Comparison of ENCODE assay signal across 17 cellular contexts in the genomic region with DNA sequence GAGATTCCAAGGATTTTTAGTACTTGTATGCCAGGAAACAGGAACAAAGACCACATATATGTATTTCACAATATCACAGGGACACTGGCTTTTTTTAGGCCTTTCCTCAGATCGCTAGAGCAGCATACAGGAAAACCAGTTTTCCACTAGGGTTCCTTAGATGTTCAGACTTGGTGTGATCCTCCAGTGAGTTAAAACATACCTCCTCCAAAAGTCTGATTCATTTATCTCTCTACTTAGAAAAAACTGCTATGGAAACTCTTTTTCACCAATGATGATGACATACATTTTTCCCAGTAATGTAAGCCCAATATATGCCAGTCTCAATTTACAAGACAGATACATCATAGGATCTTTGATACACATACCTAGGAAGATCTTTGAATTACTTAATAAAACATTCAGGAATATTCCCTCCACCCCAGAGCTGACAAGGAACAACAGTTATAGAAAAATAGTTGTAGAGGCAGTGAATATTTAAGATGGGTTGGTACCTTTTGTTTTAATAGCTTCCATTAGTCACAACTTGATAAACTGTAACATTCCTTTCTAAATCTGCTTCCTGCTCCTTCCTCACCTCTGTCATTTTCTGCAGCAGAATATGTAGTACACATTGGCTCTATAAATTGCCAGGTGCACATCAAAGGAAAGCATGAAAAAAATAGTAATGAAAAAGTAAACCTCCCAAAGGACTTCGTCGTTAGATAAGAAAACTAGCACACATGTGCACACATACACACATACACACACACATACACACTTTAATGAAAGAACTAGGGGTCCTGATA. TPM values are rescaled to one million over a fixed set of nuclear protein-coding genes. Genes with fewer than 3 reads are reported as not detected.
DNase-seq lines count a peak whose midpoint lies in the region; ATAC-seq and TF ChIP-seq lines count a peak whose summit lies in the region.
"Had no signal": no experiment of that assay in that cellular context is flagged by ENCODE, and none has a peak within 500 bp of the region (broad histone marks: within the 10 kb centered on the region; RNA-seq: fewer than 3 reads in every experiment).

No MANE protein-coding gene starts in this region.

- H3K27me3 ChIP-seq in DND-41 (ENCODE audit: insufficient read depth, low read length, poor library complexity) (no peaks in the 10 kb centered on the region), mammary epithelial cell (ENCODE audit: insufficient read depth, low read length) (no peaks in the 10 kb centered on the region), esophagus muscularis mucosa (no peaks in the 10 kb centered on the region)
- H3K27me3 ChIP-seq: gastroesophageal sphincter, transverse colon had no signal

- WGBS in mammary epithelial cell (ENCODE audit: low coverage, missing lambda C conversion rate): 92% methylated on average over 3 of the region's 3 CpGs
- WGBS in esophagus muscularis mucosa: 67% methylated on average over 3 of the region's 3 CpGs

- TF ChIP-seq POLR2A in esophagus muscularis mucosa (IDR thresholded peaks at IDR 0.05; ENCODE audit: low read depth): no peak

- H4K20me1 ChIP-seq in DND-41 (ENCODE audit: insufficient read depth, low read length) (peaks cover 18% of the 10 kb centered on the region; the same call in 1 of the 2 replicates), mammary epithelial cell (ENCODE audit: insufficient read depth, low read length) (no peaks in the 10 kb centered on the region)

- TF ChIP-seq CTCF in DND-41 (IDR thresholded peaks at IDR 0.05; ENCODE audit: borderline replicate concordance, extremely low read depth, low read length, poor library complexity, severe bottlenecking) (no peak), mammary epithelial cell (conservative IDR thresholded peaks at IDR 0.05 in 1 of 2, IDR thresholded peaks at IDR 0.05 in 1 of 2; ENCODE audit: extremely low read depth in 1 of 2, insufficient read depth in 1 of 2, low read depth in 1 of 2, low read length in 2 of 2) (no peak), esophagus muscularis mucosa (IDR thresholded peaks at IDR 0.05) (no peak)

- dilution Hi-C loops in mammary epithelial cell (cut with HindIII; ENCODE audit: low sequenced_read_pairs): no loop called here

- CTCF ChIA-PET in mammary epithelial cell (lab: Charles Lee; ENCODE audit: low non-redundant PET): no interaction called here

- H3K9me3 ChIP-seq in DND-41 (ENCODE audit: insufficient read depth, low read length, severe bottlenecking) (no peaks in the 10 kb centered on the region), mammary epithelial cell (replicated peaks; ENCODE audit: insufficient read depth, low read length) (no peaks in the 10 kb centered on the region), esophagus muscularis mucosa (no peaks in the 10 kb centered on the region)
- H3K9me3 ChIP-seq: gastroesophageal sphincter, transverse colon had no signal

- peak; percentile 48; the same call in 2 of the 3 replicates for ATAC-seq in DND-41 (ENCODE audit: insufficient read depth, low read depth)
- ATAC-seq in HG03469 (IDR thresholded peaks at IDR 0.05; ENCODE audit: unreplicated experiment): no peak
- ATAC-seq: gastroesophageal sphincter, left lobe of liver had no signal

- no peak overlapping the region for H3K4me3 ChIP-seq in DND-41 (ENCODE audit: low read depth in 1 of 2, low read length in 2 of 2)
- H3K4me3 ChIP-seq in Jurkat, Clone E6-1 (ENCODE audit: low read length): no peak overlapping the region
- no peak overlapping the region for H3K4me3 ChIP-seq in mammary epithelial cell (replicated peaks in 1 of 3; ENCODE audit: insufficient read depth in 1 of 3, low read depth in 2 of 3, low read length in 3 of 3)
- H3K4me3 ChIP-seq in esophagus muscularis mucosa: no peak overlapping the region
- H3K4me3 ChIP-seq: coronary artery, gastroesophageal sphincter, transverse colon had no signal

- H3K4me2 ChIP-seq in DND-41 (ENCODE audit: insufficient read depth, low read length) (no peak overlapping the region), mammary epithelial cell (ENCODE audit: insufficient read depth, low read depth, low read length) (peak overlapping the region; percentile 60)

- BruUV-seq in mammary epithelial cell (replicated peaks; lab: Mats Ljungman, UMichigan): no TSS peak

- no peaks in the 10 kb centered on the region for H3K4me1 ChIP-seq in DND-41 (ENCODE audit: insufficient read depth, low read length)
- H3K4me1 ChIP-seq in mammary epithelial cell (ENCODE audit: insufficient read depth, low read length): peaks cover 18% of the 10 kb centered on the region
- no peaks in the 10 kb centered on the region for H3K4me1 ChIP-seq in esophagus muscularis mucosa
- H3K4me1 ChIP-seq: gastroesophageal sphincter, transverse colon had no signal

- TF ChIP-seq EP300 in esophagus muscularis mucosa (IDR thresholded peaks at IDR 0.05): no peak

- H3K9ac ChIP-seq in DND-41 (ENCODE audit: low read depth, low read length) (no peak overlapping the region), mammary epithelial cell (ENCODE audit: insufficient read depth, low read length) (no peak overlapping the region)

- H2AFZ ChIP-seq in DND-41 (ENCODE audit: low read depth, low read length) (no peak overlapping the region), mammary epithelial cell (ENCODE audit: low read depth, low read length) (peak overlapping the region; percentile 2)

- no peaks in the 10 kb centered on the region for H3K36me3 ChIP-seq in DND-41 (ENCODE audit: insufficient read depth, low read length)
- no peaks in the 10 kb centered on the region for H3K36me3 ChIP-seq in mammary epithelial cell (ENCODE audit: insufficient read depth, low read length)
- H3K36me3 ChIP-seq in esophagus muscularis mucosa: no peaks in the 10 kb centered on the region
- H3K36me3 ChIP-seq: gastroesophageal sphincter, transverse colon had no signal

- intact Hi-C loops in mammary epithelial cell (cut with micrococcal nuclease) (no loop called here), esophagus muscularis mucosa (cut with DNase I) (no loop called here)

- H3K79me2 ChIP-seq in DND-41 (ENCODE audit: insufficient read depth, low read length) (peaks cover 82% of the 10 kb centered on the region), mammary epithelial cell (ENCODE audit: insufficient read depth, low read length) (no peaks in the 10 kb centered on the region)

- H3K27ac ChIP-seq in DND-41 (ENCODE audit: low read length) (no peak overlapping the region), mammary epithelial cell (ENCODE audit: insufficient read depth, low read depth, low read length) (peak overlapping the region; percentile 40), esophagus muscularis mucosa (replicated peaks in 1 of 4) (no peak overlapping the region)
- H3K27ac ChIP-seq: gastroesophageal sphincter, transverse colon, VCaP had no signal

- in situ Hi-C loops in mammary epithelial cell (cut with MboI; ENCODE audit: low sequenced_read_pairs in 2 of 2): no loop called here

- DNase-seq in DND-41 (no peak), mammary epithelial cell (peak; percentile 43), kidney tubule cell (ENCODE audit: low spot score) (peak; percentile 12), SIG-M5 (lab: John Stamatoyannopoulos, UW) (no peak), esophagus muscularis mucosa (ENCODE audit: extremely low spot score) (no peak), H4 (ENCODE audit: low spot score) (no peak)
- peak; percentile 52 for DNase-seq in Jurkat, Clone E6-1 (ENCODE audit: low read depth, low spot score)
- DNase-seq: CD8-positive, alpha-beta T cell; NCI-H1694; NCI-H748 treated with DMSO at 0.1 percent for 48 hours; SHP77; transverse colon had no signal

RNA-seq across cellular contexts. Expression of a gene that starts 27.5 kb away (rescaled TPM):
- polyA plus RNA-seq in Jurkat, Clone E6-1 (2012; ENCODE audit: insufficient read depth, insufficient read length): 46.5 TPM
- total RNA-seq in mammary epithelial cell (10 to 100 TPM in 1 of 2 donors, 1 to 10 TPM in 1; 5.8 to 35.5 TPM), esophagus muscularis mucosa (10 to 100 TPM in 3 of 4 donors, 1 to 10 TPM in 1; 9.1 to 23.4 (median 14.7) TPM)
- polyA plus RNA-seq in mammary epithelial cell: 2.6 TPM
- polyA minus RNA-seq in mammary epithelial cell: 31.8 TPM
- 114 and 117 TPM in 2 replicates for total RNA-seq in H4 (2014; rRNA removed; shearing (Covaris generic))

Comparison
In these comparisons a context has a peak if more than half of its experiments do, and no peak if none do; other contexts are left out.
1. DNase-seq: peak in Jurkat, Clone E6-1 (single experiment), mammary epithelial cell (single experiment) and kidney tubule cell (single experiment); none in DND-41 (single experiment), SIG-M5 (single experiment), esophagus muscularis mucosa (single experiment) and H4 (single experiment).